9 cellular contexts compared by ENCODE assay signal in genomic region chr13:50130686-50131051, GRCh38.
A peak's percentile ranks its signal among the peaks of the same experiment; 100 is the strongest.
DNase-seq lines count a peak whose midpoint lies in the region; ATAC-seq and TF ChIP-seq lines count a peak whose summit lies in the region.
"Had no signal": no experiment of that assay in that cellular context is flagged by ENCODE, and none has a peak within 500 bp of the region (broad histone marks: within the 10 kb centered on the region; RNA-seq: fewer than 3 reads in every experiment).

No MANE protein-coding gene starts in this region.

- H3K4me1 Mint-ChIP-seq in CD8-positive, alpha-beta T cell (ENCODE audit: low read depth): peaks cover 48% of the 10 kb centered on the region

- ATAC-seq in CD8-positive, alpha-beta T cell: peak; percentile 27
- ATAC-seq in HG02973 (IDR thresholded peaks at IDR 0.05; ENCODE audit: unreplicated experiment) (peak; percentile 7), heart right ventricle (peak in 7 of 8 donors; percentile 6 to 53 (median 30)), GM18517 (IDR thresholded peaks at IDR 0.05; ENCODE audit: unreplicated experiment) (no peak)
- ATAC-seq: K562 had no signal

- TF ChIP-seq EP300 in sigmoid colon (IDR thresholded peaks at IDR 0.05): no peak

- H3K27ac Mint-ChIP-seq in CD8-positive, alpha-beta T cell: no peak overlapping the region

- H3K4me3 Mint-ChIP-seq in CD8-positive, alpha-beta T cell: peak overlapping the region; percentile 71

- peaks cover 4% of the 10 kb centered on the region for H3K36me3 Mint-ChIP-seq in CD8-positive, alpha-beta T cell

- POLR2A ChIA-PET in CD8-positive, alpha-beta T cell (lab: Charles Lee): no interaction called here

- no peak overlapping the region for H3K27ac ChIP-seq in CD8-positive, alpha-beta T cell (ENCODE audit: low read depth, low read length)
- H3K27ac ChIP-seq in heart right ventricle (peak overlapping the region in 9 of 10 donors; percentile 65 to 85 (median 79)), sigmoid colon (peak overlapping the region in 2 of 4 donors; percentile 44 to 56)

- no peaks in the 10 kb centered on the region for H3K36me3 ChIP-seq in CD8-positive, alpha-beta T cell (ENCODE audit: insufficient read depth, low read length)
- no peaks in the 10 kb centered on the region for H3K36me3 ChIP-seq in heart right ventricle
- H3K36me3 ChIP-seq in sigmoid colon: no peaks in the 10 kb centered on the region

- intact Hi-C loops in CD8-positive, alpha-beta T cell (cut with DNase I, micrococcal nuclease): no loop called here
- intact Hi-C loops in heart right ventricle (cut with DNase I): no loop called here
- intact Hi-C loops in sigmoid colon (cut with DNase I): loop anchor here (5.0 kb wide), 1 partner anchor 338 kb away; the partner anchor contains the start of gene KPNA3

- no peak for TF ChIP-seq POLR2A in sigmoid colon (IDR thresholded peaks at IDR 0.05)

- peaks cover 53% of the 10 kb centered on the region for H3K4me1 ChIP-seq in CD8-positive, alpha-beta T cell (ENCODE audit: insufficient read depth, low read length)
- H3K4me1 ChIP-seq in heart right ventricle (peaks cover 0 to 65% (median 39%) of the 10 kb centered on the region in 9 donors), sigmoid colon (peaks cover 0 to 44% (median 43%) of the 10 kb centered on the region in 4 donors)

- H3K27me3 ChIP-seq in CD8-positive, alpha-beta T cell (ENCODE audit: insufficient read depth, low read length): peaks cover 60% of the 10 kb centered on the region
- H3K27me3 ChIP-seq in heart right ventricle (peaks cover 0 to 65% (median 34%) of the 10 kb centered on the region in 7 donors), sigmoid colon (peaks cover 41 to 77% (median 64%) of the 10 kb centered on the region in 3 donors)

- CTCF ChIA-PET in CD8-positive, alpha-beta T cell (lab: Charles Lee): interaction anchor here (8.9 kb wide), 1 partner anchor 47 kb away, joined by 112 read pairs; no protein-coding TSS in a partner anchor

- no peaks in the 10 kb centered on the region for H3K9me3 Mint-ChIP-seq in CD8-positive, alpha-beta T cell

- DNase-seq in CD8-positive, alpha-beta T cell: peak in 4 of 7 experiments; percentile 18 to 55 (median 30)
- DNase-seq in activated T-helper 9 cell treated with anti-CD3 and anti-CD28 coated beads, Interleukin-2, amount 50 U/mL, for 16 hours (ENCODE audit: low read depth): peak; percentile 2
- DNase-seq in heart right ventricle: peak in 1 of 2 donors; percentile 36
- no peak for DNase-seq in sigmoid colon
- no peak for DNase-seq in NCI-H2227 treated with DMSO at 0.1 percent for 48 hours (lab: John Stamatoyannopoulos, UW)
- DNase-seq in ureter (ENCODE audit: low spot score): no peak

- no peaks in the 10 kb centered on the region for H3K9me3 ChIP-seq in CD8-positive, alpha-beta T cell (ENCODE audit: low read length)
- H3K9me3 ChIP-seq in heart right ventricle (no peaks in the 10 kb centered on the region), sigmoid colon (no peaks in the 10 kb centered on the region)

- H3K4me3 ChIP-seq in CD8-positive, alpha-beta T cell (ENCODE audit: low read depth, low read length): no peak overlapping the region
- peak overlapping the region; percentile 38 to 59 (median 55) for H3K4me3 ChIP-seq in heart right ventricle
- peak overlapping the region; percentile 11 to 45 (median 36) for H3K4me3 ChIP-seq in sigmoid colon
- H3K4me3 ChIP-seq: K562 had no signal

- peaks cover 64% of the 10 kb centered on the region for H3K27me3 Mint-ChIP-seq in CD8-positive, alpha-beta T cell (ENCODE audit: low read depth)

- WGBS in heart right ventricle, 2 donors: 2 to 3% methylated on average over 21 of the region's 21 CpGs
- 1 to 2% methylated on average over 21 of the region's 21 CpGs for WGBS in sigmoid colon, 2 donors

- no peak for TF ChIP-seq CTCF in CD8-positive, alpha-beta T cell (IDR thresholded peaks at IDR 0.05)
- TF ChIP-seq CTCF in heart right ventricle (IDR thresholded peaks at IDR 0.05): no peak
- no peak for TF ChIP-seq CTCF in sigmoid colon (IDR thresholded peaks at IDR 0.05)

Comparison
In these comparisons a context has a peak if more than half of its experiments do, and no peak if none do; other contexts are left out.
1. DNase-seq: peak in CD8-positive, alpha-beta T cell (4 of 7) and activated T-helper 9 cell treated with anti-CD3 and anti-CD28 coated beads, Interleukin-2, amount 50 U/mL, for 16 hours (single experiment); none in sigmoid colon (single experiment), NCI-H2227 treated with DMSO at 0.1 percent for 48 hours (single experiment) and ureter (single experiment).